14 cellular contexts compared by ENCODE assay signal in genomic region chr7:6399351-6399750, GRCh38. TPM values are rescaled to one million over a fixed set of nuclear protein-coding genes. Genes with fewer than 3 reads are reported as not detected.
DNase-seq lines count a peak whose midpoint lies in the region; ATAC-seq, FAIRE-seq and TF ChIP-seq lines count a peak whose summit lies in the region.
"Had no signal": no experiment of that assay in that cellular context is flagged by ENCODE, and none has a peak within 500 bp of the region (broad histone marks: within the 10 kb centered on the region; RNA-seq: fewer than 3 reads in every experiment).

No MANE protein-coding gene starts in this region.

- ATAC-seq in K562, result no peak

- CTCF ChIA-PET in K562 (lab: Yijun Ruan, JAX; ENCODE audit: low intra/inter-chr PET ratio), result interaction anchor here (0.6 kb wide), 1 partner anchor 391 kb away, joined by 5 read pairs; no protein-coding TSS in a partner anchor

- no peak overlapping the region for H3K4ac ChIP-seq in H9 (ENCODE audit: low read depth, low read length)

- peaks cover 6% of the 10 kb centered on the region for H3K79me1 ChIP-seq in H9 (ENCODE audit: insufficient read depth, low read depth, low read length, poor library complexity, severe bottlenecking)

- no peaks in the 10 kb centered on the region for H3K9me3 Mint-ChIP-seq in H9
- H3K9me3 Mint-ChIP-seq: activated naive CD8-positive, alpha-beta T cell treated with anti-CD3 and anti-CD28 coated beads for 36 hours had no signal

- no CpG with 5 or more reads among the region's 8 CpGs for WGBS in H9 (ENCODE audit: extremely low coverage, insufficient read length, low lambda C conversion rate)
- 100% methylated on average over 8 of the region's 8 CpGs for WGBS in K562 (ENCODE audit: insufficient coverage, low coverage, missing lambda C conversion rate)
- WGBS in spleen, 5 donors, result 84 to 95% (median 91%) methylated on average over 8 of the region's 8 CpGs

- H3K14ac ChIP-seq in H9 (ENCODE audit: insufficient read depth, low read length), result no peak overlapping the region

- H2BK15ac ChIP-seq in H9 (ENCODE audit: low read depth, low read length), result no peak overlapping the region

- in situ Hi-C loops in K562 (cut with MboI), result no loop called here

- no peak overlapping the region for H2BK5ac ChIP-seq in H9 (ENCODE audit: insufficient read length, low read length)

- peaks cover 2% of the 10 kb centered on the region for H3K9me1 ChIP-seq in K562 (ENCODE audit: control insufficient read depth, insufficient read depth, low read length)

- FAIRE-seq in K562 (lab: Jason Lieb, UNC), result no peak
- FAIRE-seq: colon had no signal

- H2AK5ac ChIP-seq in H9 (ENCODE audit: insufficient read length, low read length), result no peak overlapping the region

- H2BK12ac ChIP-seq in H9 (ENCODE audit: insufficient read length, low read depth, low read length), result no peak overlapping the region

- H2BK20ac ChIP-seq in H9 (ENCODE audit: low read depth, low read length, poor library complexity, severe bottlenecking), result no peak overlapping the region

- no peaks in the 10 kb centered on the region for H3K23me2 ChIP-seq in H9 (ENCODE audit: insufficient read length, low read depth, low read length, poor library complexity, severe bottlenecking)

- H4K5ac ChIP-seq in H9 (ENCODE audit: insufficient read length, low read depth, low read length), result no peak overlapping the region

- peaks cover 24% of the 10 kb centered on the region; the same call in 1 of the 2 replicates for H3K79me2 ChIP-seq in H9 (ENCODE audit: insufficient read depth, low read length)
- peaks cover 57% of the 10 kb centered on the region for H3K79me2 ChIP-seq in K562 (ENCODE audit: control insufficient read depth, insufficient read depth, low read length)

- no peaks in the 10 kb centered on the region for H3K27me3 Mint-ChIP-seq in H9 (ENCODE audit: low read depth)
- H3K27me3 Mint-ChIP-seq: activated naive CD8-positive, alpha-beta T cell treated with anti-CD3 and anti-CD28 coated beads for 36 hours had no signal

- H4K8ac ChIP-seq in H9 (replicated peaks; ENCODE audit: insufficient read length, low read depth, low read length), result no peak overlapping the region

- TF ChIP-seq POLR2A in K562 (conservative IDR thresholded peaks at IDR 0.05) (no peak), spleen (IDR thresholded peaks at IDR 0.05) (no peak)

- peak overlapping the region in 2 of 3 experiments; percentile 59 to 86; a peak in 3 of 7 replicates for H3K27ac Mint-ChIP-seq in H9

- no peak for DNase-seq in H9
- no peak for DNase-seq in K562 (ENCODE audit: extremely low read depth in 1 of 4, low spot score in 3 of 4)
- DNase-seq in right atrium auricular region (ENCODE audit: low spot score), result no peak
- DNase-seq in spleen, result peak; percentile 58
- no peak for DNase-seq in stimulated activated CD4-positive, alpha-beta T cell treated with anti-CD3 and anti-CD28 coated beads, Interleukin-12 subunit alpha, Interleukin-12 subunit beta, amount 100 ng/mL, for 4 hours
- DNase-seq in NCI-H2029 (lab: John Stamatoyannopoulos, UW), result no peak
- DNase-seq in NK-92 treated with Interleukin-12 subunit alpha and Interleukin-12 subunit beta, amount 100 ng/mL, for 24 hours (lab: John Stamatoyannopoulos, UW), result no peak
- no peak for DNase-seq in DMS53 (lab: John Stamatoyannopoulos, UW)
- DNase-seq: activated naive CD8-positive, alpha-beta T cell treated with anti-CD3 and anti-CD28 coated beads for 36 hours; MV-4-11; NCI-H2171; SW 1271 had no signal

- BruUV-seq in K562 (replicated peaks; lab: Mats Ljungman, UMichigan), result no TSS peak

- peaks cover 52 to 62% (median 57%) of the 10 kb centered on the region in 3 experiments for H3K36me3 Mint-ChIP-seq in H9 (ENCODE audit: insufficient read depth in 1 of 3, low read depth in 3 of 3)

- TF ChIP-seq CTCF in H9 (conservative IDR thresholded peaks at IDR 0.05) (no peak), K562 (IDR thresholded peaks at IDR 0.05 in 2 of 3, conservative IDR thresholded peaks at IDR 0.05 in 1 of 3; ENCODE audit: insufficient read depth in 2 of 3, low read depth in 1 of 3, low read length in 3 of 3) (no peak), right atrium auricular region (IDR thresholded peaks at IDR 0.05) (no peak), spleen (IDR thresholded peaks at IDR 0.05 in 8 of 11, conservative IDR thresholded peaks at IDR 0.05 in 3 of 11) (no peak)

- no peak overlapping the region for H3K18ac ChIP-seq in H9 (ENCODE audit: insufficient read length, low read depth, low read length)

- peaks cover 79% of the 10 kb centered on the region for H3K36me3 ChIP-seq in K562 (ENCODE audit: control insufficient read depth, insufficient read depth, low read length)
- H3K36me3 ChIP-seq in right atrium auricular region, result peaks cover 37% of the 10 kb centered on the region
- H3K36me3 ChIP-seq in spleen, result peaks cover 3 to 85% (median 47%) of the 10 kb centered on the region in 6 donors

- no peak overlapping the region for H4K91ac ChIP-seq in H9 (ENCODE audit: insufficient read length, low read depth, low read length)

- POLR2A ChIA-PET in K562 (lab: Yijun Ruan, JAX), result interaction anchor here (1.1 to 1.9 kb wide), 2 partner anchors 9 to 10 kb away, joined by 3 to 6 read pairs; no protein-coding TSS in a partner anchor

- H3K4me1 Mint-ChIP-seq in H9, result peaks cover 7 to 23% of the 10 kb centered on the region in 2 experiments; a peak in 3 of 4 replicates

- H3K4me2 ChIP-seq in H9 (ENCODE audit: insufficient read depth, insufficient read length, low read length) (no peak overlapping the region), K562 (ENCODE audit: insufficient read depth, low read length) (no peak overlapping the region)

- H3K27ac ChIP-seq in H9 (ENCODE audit: insufficient read length, low read depth, low read length) (no peak overlapping the region), K562 (ENCODE audit: extremely low read depth, low read depth, low read length) (no peak overlapping the region), right atrium auricular region (peak overlapping the region; percentile 36 to 42), spleen (peak overlapping the region in 4 of 8 donors; percentile 37 to 82 (median 53))
- H3K27ac ChIP-seq: VCaP had no signal

- H3K9me3 ChIP-seq in H9 (ENCODE audit: control insufficient read depth, low read depth, low read length), result no peaks in the 10 kb centered on the region
- H3K9me3 ChIP-seq in K562 (replicated peaks; ENCODE audit: control insufficient read depth, insufficient read depth, low read depth, low read length), result no peaks in the 10 kb centered on the region
- no peaks in the 10 kb centered on the region for H3K9me3 ChIP-seq in right atrium auricular region
- no peaks in the 10 kb centered on the region for H3K9me3 ChIP-seq in spleen

- no peak overlapping the region for H3K23ac ChIP-seq in H9 (ENCODE audit: insufficient read length, low read depth, low read length)

- no peak for TF ChIP-seq RAD21 in K562 (CRISPR knock-in tag; conservative IDR thresholded peaks at IDR 0.05 in 1 of 2, IDR thresholded peaks at IDR 0.05 in 1 of 2)

- H3K4me1 ChIP-seq in H9 (ENCODE audit: insufficient read depth, low read length), result no peaks in the 10 kb centered on the region
- peaks cover 10 to 23% of the 10 kb centered on the region in 2 experiments for H3K4me1 ChIP-seq in K562 (replicated peaks in 1 of 2; ENCODE audit: control insufficient read depth in 2 of 2, insufficient read depth in 2 of 2, low read length in 2 of 2)
- H3K4me1 ChIP-seq in right atrium auricular region, result peaks cover 0 to 59% of the 10 kb centered on the region in 2 donors
- H3K4me1 ChIP-seq in spleen, result peaks cover 16 to 76% (median 55%) of the 10 kb centered on the region in 6 donors

- intact Hi-C loops in K562 (cut with micrococcal nuclease) (no loop called here), spleen (cut with DNase I; ENCODE audit: low total_unique reads) (no loop called here)

- H3T11ph ChIP-seq in H9 (ENCODE audit: low read length), result no peak overlapping the region

- no peak for TF ChIP-seq EP300 in K562 (IDR thresholded peaks at IDR 0.05; ENCODE audit: low read length)

- H3K56ac ChIP-seq in H9 (ENCODE audit: insufficient read length, low read depth, low read length), result no peak overlapping the region

- no peak overlapping the region for H3K4me3 ChIP-seq in K562
- H3K4me3 ChIP-seq in right atrium auricular region, result no peak overlapping the region
- H3K4me3 ChIP-seq in spleen, result no peak overlapping the region

- no peak overlapping the region for H2BK120ac ChIP-seq in H9 (ENCODE audit: low read depth, low read length, poor library complexity, severe bottlenecking)

- H2AFZ ChIP-seq in H9 (ENCODE audit: low read length) (no peak overlapping the region), K562 (ENCODE audit: low read depth, low read length) (no peak overlapping the region)

- H4K20me1 ChIP-seq in H9 (ENCODE audit: control insufficient read depth, insufficient read depth, insufficient read length) (no peaks in the 10 kb centered on the region), K562 (replicated peaks; ENCODE audit: control insufficient read depth, insufficient read depth, low read length) (peaks cover 27% of the 10 kb centered on the region)

- no peaks in the 10 kb centered on the region for H3K27me3 ChIP-seq in H9 (ENCODE audit: insufficient read depth, low read length)
- no peaks in the 10 kb centered on the region for H3K27me3 ChIP-seq in K562 (ENCODE audit: control insufficient read depth in 2 of 2, insufficient read depth in 2 of 2, low read length in 2 of 2)
- H3K27me3 ChIP-seq in right atrium auricular region, result no peaks in the 10 kb centered on the region
- no peaks in the 10 kb centered on the region for H3K27me3 ChIP-seq in spleen (replicated peaks in 1 of 7)

- H3K9ac ChIP-seq in H9 (ENCODE audit: extremely low read depth, insufficient read length, low read length), result no peak overlapping the region
- H3K9ac ChIP-seq in K562 (ENCODE audit: insufficient read depth in 1 of 2, low read depth in 2 of 2, low read length in 2 of 2), result peak overlapping the region in 1 of 2 experiments; percentile 83; a peak in 1 of 4 replicates

- H3K4me3 Mint-ChIP-seq in H9, result no peak overlapping the region
- H3K4me3 Mint-ChIP-seq: activated naive CD8-positive, alpha-beta T cell treated with anti-CD3 and anti-CD28 coated beads for 36 hours had no signal

RNA-seq across cellular contexts. Expression of gene RAC1, which starts 25.0 kb away (rescaled TPM):
- total RNA-seq in H9 (2021) (245 and 255 TPM in 2 replicates), K562 (2014; rRNA removed) (105 and 146 TPM in 2 replicates), K562 (2014; rRNA removed; fragmentation: Illumina TruSeq; extraction: Trizol) (126 and 149 TPM in 2 replicates), K562 (2015; rRNA removed; fragmentation: Illumina TruSeq; extraction: Trizol) (90.9 and 91.5 TPM in 2 replicates), K562 (2021) (220 and 225 TPM in 2 replicates), right atrium auricular region (100 to 1,000 TPM in 1 of 2 donors, 10 to 100 TPM in 1; 87.8 to 109 TPM), spleen (100 to 1,000 TPM; 135 to 200 (median 174) TPM)
- total RNA-seq in K562 (2011; cell fraction: chromatin; rRNA removed; ENCODE audit: low replicate concordance), result 133 and 135 TPM in 2 replicates
- 83.3 and 83.4 TPM in 2 replicates for total RNA-seq in K562 (2011; cell fraction: nucleolus; rRNA removed)
- 95.7 and 122 TPM in 2 replicates for total RNA-seq in K562 (2011; cell fraction: nucleoplasm; rRNA removed)
- polyA plus RNA-seq in K562 (2011; rRNA removed) (177 and 205 TPM in 2 replicates), K562 (2014; fragmentation: Illumina TruSeq; extraction: Trizol) (220 and 241 TPM in 2 replicates), K562 (2014; fragmentation: Nextera tagmentation; extraction: Ambion mirVana) (10 to 100 TPM; 78.5 to 90.7 TPM), K562 (2014; rRNA removed) (148 and 163 TPM in 2 replicates), spleen (100 to 1,000 TPM; 137 to 185 (median 162) TPM)
- 96.2 and 169 TPM in 2 replicates for polyA plus RNA-seq in K562 (2011; cell fraction: cytosol; rRNA removed)
- 62.4 and 100 TPM in 2 replicates for polyA plus RNA-seq in K562 (2011; cell fraction: nucleus; rRNA removed)
- polyA plus RNA-seq in K562 (2012), result 201 and 203 TPM in 2 replicates
- 310 and 404 TPM in 2 replicates for polyA minus RNA-seq in K562 (2011; rRNA and poly(A)+ RNA removed)
- 91.2 and 105 TPM in 2 replicates for polyA minus RNA-seq in K562 (2011; cell fraction: cytosol; rRNA and poly(A)+ RNA removed)
- polyA minus RNA-seq in K562 (2011; cell fraction: nucleus; rRNA and poly(A)+ RNA removed), result 20.2 and 37.2 TPM in 2 replicates

RNA-seq across cellular contexts. Expression of gene DAGLB, which starts 48.4 kb away (rescaled TPM):
- total RNA-seq in H9 (2021) (41.9 and 46.4 TPM in 2 replicates), K562 (2014; rRNA removed) (9.4 and 11.3 TPM in 2 replicates), K562 (2014; rRNA removed; fragmentation: Illumina TruSeq; extraction: Trizol) (4.1 and 5.8 TPM in 2 replicates), K562 (2015; rRNA removed; fragmentation: Illumina TruSeq; extraction: Trizol) (9.4 and 9.7 TPM in 2 replicates), K562 (2021) (16.3 and 16.4 TPM in 2 replicates), right atrium auricular region (1 to 10 TPM; 5.7 to 9.4 TPM), spleen (10 to 100 TPM; 14.4 to 35.1 (median 25.3) TPM)
- total RNA-seq in K562 (2011; cell fraction: chromatin; rRNA removed; ENCODE audit: low replicate concordance), result 63.0 and 140 TPM in 2 replicates
- 64.6 and 66.9 TPM in 2 replicates for total RNA-seq in K562 (2011; cell fraction: nucleolus; rRNA removed)
- 67.4 and 68.4 TPM in 2 replicates for total RNA-seq in K562 (2011; cell fraction: nucleoplasm; rRNA removed)
- polyA plus RNA-seq in K562 (2011; rRNA removed) (12.0 and 15.8 TPM in 2 replicates), K562 (2014; fragmentation: Illumina TruSeq; extraction: Trizol) (7.8 and 8.9 TPM in 2 replicates), K562 (2014; fragmentation: Nextera tagmentation; extraction: Ambion mirVana) (1 to 10 TPM in 1 of 2 experiments, under 1 TPM in 1; 0.92 to 1.0 TPM), K562 (2014; rRNA removed) (9.3 and 9.5 TPM in 2 replicates), spleen (10 to 100 TPM in 2 of 3 donors, 1 to 10 TPM in 1; 7.2 to 29.2 (median 18.4) TPM)
- polyA plus RNA-seq in K562 (2011; cell fraction: cytosol; rRNA removed), result 15.1 and 17.4 TPM in 2 replicates
- 31.9 and 32.2 TPM in 2 replicates for polyA plus RNA-seq in K562 (2011; cell fraction: nucleus; rRNA removed)
- polyA plus RNA-seq in K562 (2012), result 7.4 and 10.0 TPM in 2 replicates
- 30.5 and 33.7 TPM in 2 replicates for polyA minus RNA-seq in K562 (2011; rRNA and poly(A)+ RNA removed)
- polyA minus RNA-seq in K562 (2011; cell fraction: cytosol; rRNA and poly(A)+ RNA removed), result 20.4 and 27.9 TPM in 2 replicates
- 20.7 and 23.4 TPM in 2 replicates for polyA minus RNA-seq in K562 (2011; cell fraction: nucleus; rRNA and poly(A)+ RNA removed)

RNA-seq across cellular contexts. Expression of gene FAM220A, which starts 50.6 kb away (rescaled TPM):
- total RNA-seq in H9 (2021), result 15.0 and 17.3 TPM in 2 replicates
- 5.2 and 6.2 TPM in 2 replicates for total RNA-seq in K562 (2011; cell fraction: chromatin; rRNA removed; ENCODE audit: low replicate concordance)
- 4.0 and 4.3 TPM in 2 replicates for total RNA-seq in K562 (2011; cell fraction: nucleolus; rRNA removed)
- total RNA-seq in K562 (2011; cell fraction: nucleoplasm; rRNA removed), result 5.0 and 5.1 TPM in 2 replicates
- 5.8 and 15.2 TPM in 2 replicates for total RNA-seq in K562 (2014; rRNA removed)
- 5.5 and 6.0 TPM in 2 replicates for total RNA-seq in K562 (2014; rRNA removed; fragmentation: Illumina TruSeq; extraction: Trizol)
- 6.1 and 7.1 TPM in 2 replicates for total RNA-seq in K562 (2015; rRNA removed; fragmentation: Illumina TruSeq; extraction: Trizol)
- total RNA-seq in K562 (2021), result 7.8 and 11.4 TPM in 2 replicates
- polyA plus RNA-seq in K562 (2011; rRNA removed), result 10.4 and 12.1 TPM in 2 replicates
- polyA plus RNA-seq in K562 (2011; cell fraction: cytosol; rRNA removed), result 7.3 and 8.0 TPM in 2 replicates
- polyA plus RNA-seq in K562 (2011; cell fraction: nucleus; rRNA removed), result 3.4 and 5.9 TPM in 2 replicates
- polyA plus RNA-seq in K562 (2012), result 7.0 and 10.8 TPM in 2 replicates
- polyA plus RNA-seq in K562 (2014; fragmentation: Illumina TruSeq; extraction: Trizol), result 6.7 and 7.2 TPM in 2 replicates
- 1 to 10 TPM in 1 of 2 experiments, under 1 TPM in 1; 0.92 to 1.1 TPM for polyA plus RNA-seq in K562 (2014; fragmentation: Nextera tagmentation; extraction: Ambion mirVana)
- polyA plus RNA-seq in K562 (2014; rRNA removed), result 4.6 and 4.8 TPM in 2 replicates
- polyA minus RNA-seq in K562 (2011; rRNA and poly(A)+ RNA removed), result 9.0 and 9.9 TPM in 2 replicates
- polyA minus RNA-seq in K562 (2011; cell fraction: cytosol; rRNA and poly(A)+ RNA removed), result 8.9 and 10.0 TPM in 2 replicates
- polyA minus RNA-seq in K562 (2011; cell fraction: nucleus; rRNA and poly(A)+ RNA removed), result 2.2 and 3.1 TPM in 2 replicates
- total RNA-seq in right atrium auricular region, result 10 to 100 TPM; 18.8 to 25.4 TPM
- 10 to 100 TPM; 10.5 to 14.6 (median 12.2) TPM for total RNA-seq in spleen
- polyA plus RNA-seq in spleen, result 10 to 100 TPM in 2 of 3 donors, 1 to 10 TPM in 1; 6.3 to 10.3 (median 10.2) TPM

Comparison
In these comparisons a context has a peak if more than half of its experiments do, and no peak if none do; other contexts are left out.
1. H3K27ac ChIP-seq: peak in right atrium auricular region (2 of 2); none in H9 (single experiment) and K562 (single experiment).